7 cellular contexts compared by ENCODE assay signal in the genomic region with DNA sequence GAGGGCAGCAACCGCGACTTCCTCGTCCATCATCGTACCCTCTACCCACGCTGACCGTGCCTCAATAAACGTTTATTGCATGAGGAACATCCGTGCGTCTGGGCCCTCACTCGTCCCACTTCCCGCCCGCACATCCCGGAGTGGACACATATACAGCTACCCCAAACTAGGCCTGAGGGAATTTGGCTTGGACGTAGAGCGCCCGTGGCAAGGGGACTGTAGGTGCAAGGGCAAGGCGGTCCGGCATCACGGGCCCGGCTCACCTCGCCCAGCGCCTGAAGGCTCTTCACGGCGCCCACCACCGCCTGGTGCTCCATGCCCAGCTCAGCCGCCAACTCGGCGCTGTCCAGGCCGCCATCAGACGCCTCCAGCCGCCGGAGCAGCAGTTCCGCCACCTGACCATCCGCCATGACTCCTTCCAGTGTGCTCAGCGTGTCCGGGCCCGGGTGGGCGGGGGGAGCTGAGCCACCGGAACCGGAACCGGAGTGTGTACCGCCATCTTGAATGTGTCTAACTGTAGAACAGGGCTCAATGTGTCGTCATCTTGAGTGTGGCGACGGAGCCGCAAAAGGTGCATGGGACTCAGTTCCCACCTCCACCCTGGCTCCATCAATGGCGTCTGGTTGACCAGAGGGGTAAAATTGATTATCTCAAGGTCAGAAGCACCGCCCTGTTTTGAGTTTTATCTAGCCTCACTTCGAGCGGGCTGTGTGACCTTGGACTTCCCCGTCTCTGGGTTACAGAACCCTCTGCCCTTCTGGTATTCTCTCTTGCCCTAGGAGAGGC.
A peak's percentile ranks its signal among the peaks of the same experiment; 100 is the strongest.
DNase-seq lines count a peak whose midpoint lies in the region; ATAC-seq and TF ChIP-seq lines count a peak whose summit lies in the region.

TSS of gene FARSA (minus strand) at position 425 of the 786 bp plus-strand sequence. CDS start at position 410, 15 bp downstream.

- ATAC-seq in HG03175 (IDR thresholded peaks at IDR 0.05; ENCODE audit: unreplicated experiment), result peak; percentile 40

- peak; percentile 96 for TF ChIP-seq POLR2A in GM15510 (IDR thresholded peaks at IDR 0.05; ENCODE audit: borderline replicate concordance, extremely low read depth, insufficient read length)

- H3K27ac ChIP-seq in cingulate gyrus (ENCODE audit: low read depth, low read length), result peak within 1 kb of the TSS; percentile 95

- DNase-seq in NCI-H510A treated with DMSO at 0.1 percent for 48 hours (lab: John Stamatoyannopoulos, UW) (peak; percentile 81), kidney tubule cell (ENCODE audit: low spot score) (peak; percentile 91)
- DNase-seq in activated CD4-positive, alpha-beta T cell treated with anti-CD3 and anti-CD28 coated beads for 48 hours, result peak; percentile 92
- peak; percentile 73 to 82 for DNase-seq in stimulated activated CD4-positive, alpha-beta T cell treated with anti-CD3 and anti-CD28 coated beads, Interleukin-1b, Interleukin-23, amount 100 ng/mL, for 1 hour (ENCODE audit: low read depth in 2 of 2)

Comparison
In these comparisons a context has a peak if more than half of its experiments do, and no peak if none do; other contexts are left out.
1. Peak in every context shown above with its lines: DNase-seq, ATAC-seq and H3K27ac ChIP-seq.